Comparison of ENCODE assay signal across 19 cellular contexts in the genomic region with DNA sequence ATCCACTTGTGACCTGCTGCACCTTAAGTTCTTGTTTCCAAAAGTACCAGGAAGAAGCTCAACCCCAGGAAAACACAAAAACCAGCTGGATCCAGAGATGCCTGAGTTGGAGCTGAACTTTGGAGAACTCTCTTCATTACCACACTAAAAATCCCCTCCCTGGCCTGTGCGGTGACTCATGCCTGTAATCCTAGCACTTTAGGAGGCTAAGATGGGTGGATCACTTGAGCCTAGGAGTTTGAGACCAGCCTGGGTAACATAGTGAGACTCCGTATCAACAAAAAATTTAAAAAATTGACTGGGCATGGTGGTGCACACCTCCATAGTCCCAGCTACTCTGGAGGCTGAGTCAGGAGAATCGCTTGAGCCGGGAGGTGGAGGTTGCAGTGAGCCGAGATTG. TPM values are rescaled to one million over a fixed set of nuclear protein-coding genes. Genes with fewer than 3 reads are reported as not detected.
DNase-seq lines count a peak whose midpoint lies in the region; ATAC-seq and TF ChIP-seq lines count a peak whose summit lies in the region.
"Had no signal": no experiment of that assay in that cellular context is flagged by ENCODE, and none has a peak within 500 bp of the region (broad histone marks: within the 10 kb centered on the region; RNA-seq: fewer than 3 reads in every experiment).

No MANE protein-coding gene starts in this region.

- DNase-seq in HT1080 (ENCODE audit: low read depth) (peak; percentile 60), fibroblast of the aortic adventitia (ENCODE audit: low read depth) (peak; percentile 63), sciatic nerve (ENCODE audit: low spot score) (no peak)
- no peak for DNase-seq in activated T-cell treated with anti-CD3 and anti-CD28 coated beads, Interleukin-2, amount 50 U/mL, for 24 hours
- no peak for DNase-seq in naive thymus-derived CD4-positive, alpha-beta T cell
- no peak for DNase-seq in stimulated activated effector memory CD8-positive, alpha-beta T cell treated with anti-CD3 and anti-CD28 coated beads, Interleukin-12 subunit alpha, Interleukin-12 subunit beta, amount 100 ng/mL, for 72 hours (ENCODE audit: low spot score in 2 of 2)
- DNase-seq: activated B cell treated with CpG ODN at 0.5 μM for 24 hours, Calu3, erythroblast, heart right ventricle, mesendoderm, SHP77 treated with DMSO at 0.1 percent for 48 hours, T-helper 17 cell had no signal

- no peak overlapping the region for H3K4me3 ChIP-seq in fibroblast of the aortic adventitia (ENCODE audit: low read depth, low read length)
- no peak overlapping the region for H3K4me3 ChIP-seq in naive thymus-derived CD4-positive, alpha-beta T cell (ENCODE audit: low read length)
- H3K4me3 ChIP-seq: heart right ventricle had no signal

- H3K27me3 Mint-ChIP-seq in activated T-cell treated with anti-CD3 and anti-CD28 coated beads, Interleukin-2, amount 50 U/mL, for 24 hours, result peaks cover 10% of the 10 kb centered on the region
- H3K27me3 Mint-ChIP-seq in naive thymus-derived CD4-positive, alpha-beta T cell, result peaks cover 0 to 9% (median 0%) of the 10 kb centered on the region in 5 donors

- H3K27ac ChIP-seq in naive thymus-derived CD4-positive, alpha-beta T cell (ENCODE audit: low read depth, low read length), result no peak overlapping the region
- H3K27ac ChIP-seq: heart right ventricle had no signal

- H3K36me3 Mint-ChIP-seq in activated T-cell treated with anti-CD3 and anti-CD28 coated beads, Interleukin-2, amount 50 U/mL, for 24 hours (ENCODE audit: low read depth), result no peaks in the 10 kb centered on the region
- no peaks in the 10 kb centered on the region for H3K36me3 Mint-ChIP-seq in naive thymus-derived CD4-positive, alpha-beta T cell
- H3K36me3 Mint-ChIP-seq in stimulated activated effector memory CD8-positive, alpha-beta T cell treated with anti-CD3 and anti-CD28 coated beads, Interleukin-12 subunit alpha, Interleukin-12 subunit beta, amount 100 ng/mL, for 72 hours, result no peaks in the 10 kb centered on the region
- H3K36me3 Mint-ChIP-seq: activated naive CD8-positive, alpha-beta T cell had no signal

- peak; percentile 21; the same call in 2 of the 3 replicates for ATAC-seq in SK-N-SH treated with all-trans-retinoic acid at 6 μM for 48 hours
- peak; percentile 52 for ATAC-seq in sciatic nerve
- no peak for ATAC-seq in naive thymus-derived CD4-positive, alpha-beta T cell
- ATAC-seq in stimulated activated effector memory CD8-positive, alpha-beta T cell treated with anti-CD3 and anti-CD28 coated beads, Interleukin-12 subunit alpha, Interleukin-12 subunit beta, amount 100 ng/mL, for 72 hours, result no peak
- ATAC-seq: heart right ventricle, T-helper 17 cell had no signal

- no peaks in the 10 kb centered on the region for H3K27me3 ChIP-seq in naive thymus-derived CD4-positive, alpha-beta T cell (ENCODE audit: control insufficient read depth in 2 of 2, insufficient read depth in 2 of 2, low read length in 2 of 2)

- POLR2A ChIA-PET in naive thymus-derived CD4-positive, alpha-beta T cell (lab: Charles Lee), result no interaction called here

- TF ChIP-seq CTCF in fibroblast of the aortic adventitia (IDR thresholded peaks at IDR 0.05; ENCODE audit: insufficient read depth, low read length), result no peak

- CTCF ChIA-PET in naive thymus-derived CD4-positive, alpha-beta T cell (lab: Charles Lee), result no interaction called here

- H3K4me1 ChIP-seq in naive thymus-derived CD4-positive, alpha-beta T cell (ENCODE audit: control insufficient read depth in 2 of 2, insufficient read depth in 2 of 2, low read length in 2 of 2), result no peaks in the 10 kb centered on the region
- H3K4me1 ChIP-seq: heart right ventricle had no signal

- intact Hi-C loops in sciatic nerve (cut with DNase I), result no loop called here
- intact Hi-C loops in naive thymus-derived CD4-positive, alpha-beta T cell (cut with micrococcal nuclease), result loop anchor here in 1 of 2 donors (10.0 kb wide), 1 partner anchor 98 kb away; no protein-coding TSS in a partner anchor

- no peak overlapping the region for H3K27ac Mint-ChIP-seq in activated T-cell treated with anti-CD3 and anti-CD28 coated beads, Interleukin-2, amount 50 U/mL, for 24 hours
- no peak overlapping the region for H3K27ac Mint-ChIP-seq in naive thymus-derived CD4-positive, alpha-beta T cell
- no peak overlapping the region for H3K27ac Mint-ChIP-seq in stimulated activated effector memory CD8-positive, alpha-beta T cell treated with anti-CD3 and anti-CD28 coated beads, Interleukin-12 subunit alpha, Interleukin-12 subunit beta, amount 100 ng/mL, for 72 hours
- H3K27ac Mint-ChIP-seq: activated B cell treated with CpG ODN at 0.5 μM for 24 hours; activated naive CD8-positive, alpha-beta T cell; activated T-helper 1 cell treated with anti-CD3 and anti-CD28 coated beads, Interleukin-12 subunit alpha, Interleukin-12 subunit beta, Interleukin-2, Interleukin-4 antibody, amounts not matched to agents 30 ng/mL and 10 ng/mL and 1 ng/mL, durations not matched to agents 14 hours and 24 hours and 36 hours; T-helper 17 cell had no signal

- H3K9me3 ChIP-seq in naive thymus-derived CD4-positive, alpha-beta T cell (ENCODE audit: control insufficient read depth in 2 of 3, low read length in 3 of 3), result no peaks in the 10 kb centered on the region
- H3K9me3 ChIP-seq: heart right ventricle had no signal

- no peak overlapping the region for H3K4me3 Mint-ChIP-seq in activated T-cell treated with anti-CD3 and anti-CD28 coated beads, Interleukin-2, amount 50 U/mL, for 24 hours
- no peak overlapping the region for H3K4me3 Mint-ChIP-seq in naive thymus-derived CD4-positive, alpha-beta T cell
- H3K4me3 Mint-ChIP-seq in stimulated activated effector memory CD8-positive, alpha-beta T cell treated with anti-CD3 and anti-CD28 coated beads, Interleukin-12 subunit alpha, Interleukin-12 subunit beta, amount 100 ng/mL, for 72 hours, result no peak overlapping the region
- H3K4me3 Mint-ChIP-seq: activated B cell treated with CpG ODN at 0.5 μM for 24 hours; activated naive CD8-positive, alpha-beta T cell; activated T-helper 1 cell treated with anti-CD3 and anti-CD28 coated beads, Interleukin-12 subunit alpha, Interleukin-12 subunit beta, Interleukin-2, Interleukin-4 antibody, amounts not matched to agents 30 ng/mL and 10 ng/mL and 1 ng/mL, durations not matched to agents 14 hours and 24 hours and 36 hours; T-helper 17 cell had no signal

- no peaks in the 10 kb centered on the region for H3K4me1 Mint-ChIP-seq in activated T-cell treated with anti-CD3 and anti-CD28 coated beads, Interleukin-2, amount 50 U/mL, for 24 hours (ENCODE audit: low read depth)
- H3K4me1 Mint-ChIP-seq in naive thymus-derived CD4-positive, alpha-beta T cell, result no peaks in the 10 kb centered on the region
- H3K4me1 Mint-ChIP-seq in stimulated activated effector memory CD8-positive, alpha-beta T cell treated with anti-CD3 and anti-CD28 coated beads, Interleukin-12 subunit alpha, Interleukin-12 subunit beta, amount 100 ng/mL, for 72 hours, result no peaks in the 10 kb centered on the region
- H3K4me1 Mint-ChIP-seq: activated B cell treated with CpG ODN at 0.5 μM for 24 hours had no signal

- H3K9me3 Mint-ChIP-seq in activated T-cell treated with anti-CD3 and anti-CD28 coated beads, Interleukin-2, amount 50 U/mL, for 24 hours, result no peaks in the 10 kb centered on the region
- peaks cover 0 to 3% (median 0%) of the 10 kb centered on the region in 11 donors for H3K9me3 Mint-ChIP-seq in naive thymus-derived CD4-positive, alpha-beta T cell
- H3K9me3 Mint-ChIP-seq in stimulated activated effector memory CD8-positive, alpha-beta T cell treated with anti-CD3 and anti-CD28 coated beads, Interleukin-12 subunit alpha, Interleukin-12 subunit beta, amount 100 ng/mL, for 72 hours, result no peaks in the 10 kb centered on the region
- H3K9me3 Mint-ChIP-seq: activated B cell treated with CpG ODN at 0.5 μM for 24 hours; activated T-helper 1 cell treated with anti-CD3 and anti-CD28 coated beads, Interleukin-12 subunit alpha, Interleukin-12 subunit beta, Interleukin-2, Interleukin-4 antibody, amounts not matched to agents 30 ng/mL and 10 ng/mL and 1 ng/mL, durations not matched to agents 14 hours and 24 hours and 36 hours had no signal

- H3K36me3 ChIP-seq in naive thymus-derived CD4-positive, alpha-beta T cell (ENCODE audit: control insufficient read depth in 2 of 3, insufficient read depth in 3 of 3, low read length in 3 of 3), result no peaks in the 10 kb centered on the region
- H3K36me3 ChIP-seq: heart right ventricle had no signal

TF ChIP-seq in SK-N-SH treated with all-trans-retinoic acid at 6 μM for 48 hours, 23 proteins besides CTCF, POLR2A, EP300 and RAD21 (continues in another document):
- TF ChIP-seq CSRNP3 (CRISPR knock-in tag; IDR thresholded peaks at IDR 0.05) (no peak), CSDC2 (CRISPR knock-in tag; IDR thresholded peaks at IDR 0.05) (no peak), ZC3H10 (CRISPR knock-in tag; IDR thresholded peaks at IDR 0.05) (no peak), GLIS3 (CRISPR knock-in tag; IDR thresholded peaks at IDR 0.05) (no peak)

RNA-seq across cellular contexts. Expression of gene MAP1LC3C, which starts 6.2 kb away (rescaled TPM):
- 0.10 TPM in 1 of 2 replicates, not detected in the other for total RNA-seq in HT1080 (2014; rRNA removed; shearing (Covaris generic))
- polyA plus RNA-seq in HT1080 (2015; cell fraction: cytosol; rRNA removed), result not detected in 2 replicates
- polyA plus RNA-seq in HT1080 (2015; cell fraction: nucleus; rRNA removed), result not detected in 2 replicates
- 0.09 TPM in 1 of 2 replicates, not detected in the other for total RNA-seq in fibroblast of the aortic adventitia (ENCODE audit: low replicate concordance)
- 2.0 TPM for total RNA-seq in sciatic nerve
- not detected for total RNA-seq in naive thymus-derived CD4-positive, alpha-beta T cell
- not detected for polyA plus RNA-seq in naive thymus-derived CD4-positive, alpha-beta T cell
- total RNA-seq: activated B cell treated with CpG ODN at 0.5 μM for 24 hours; activated T-helper 1 cell treated with anti-CD3 and anti-CD28 coated beads, Interleukin-12 subunit alpha, Interleukin-12 subunit beta, Interleukin-2, Interleukin-4 antibody, amounts not matched to agents 30 ng/mL and 10 ng/mL and 1 ng/mL, durations not matched to agents 14 hours and 24 hours and 36 hours; Calu3; T-helper 17 cell had no signal

RNA-seq across cellular contexts. Expression of gene BECN2, which starts 35.2 kb away (rescaled TPM):
- total RNA-seq in HT1080 (2014; rRNA removed; shearing (Covaris generic)), result not detected in 2 replicates
- not detected in 2 replicates for polyA plus RNA-seq in HT1080 (2015; cell fraction: cytosol; rRNA removed)
- not detected in 2 replicates for polyA plus RNA-seq in HT1080 (2015; cell fraction: nucleus; rRNA removed)
- not detected in 2 replicates for total RNA-seq in fibroblast of the aortic adventitia (ENCODE audit: low replicate concordance)
- total RNA-seq in sciatic nerve, result not detected
- total RNA-seq in naive thymus-derived CD4-positive, alpha-beta T cell, result not detected
- polyA plus RNA-seq in naive thymus-derived CD4-positive, alpha-beta T cell, result not detected
- total RNA-seq: activated B cell treated with CpG ODN at 0.5 μM for 24 hours; activated T-helper 1 cell treated with anti-CD3 and anti-CD28 coated beads, Interleukin-12 subunit alpha, Interleukin-12 subunit beta, Interleukin-2, Interleukin-4 antibody, amounts not matched to agents 30 ng/mL and 10 ng/mL and 1 ng/mL, durations not matched to agents 14 hours and 24 hours and 36 hours; Calu3; dermis microvascular lymphatic vessel endothelial cell; G401; heart right ventricle; T-helper 17 cell had no signal
- polyA plus RNA-seq: BJ, heart right ventricle had no signal

Comparison
In these comparisons a context has a peak if more than half of its experiments do, and no peak if none do; other contexts are left out.
1. DNase-seq: peak in HT1080 (single experiment) and fibroblast of the aortic adventitia (single experiment); none in sciatic nerve (single experiment), activated T-cell treated with anti-CD3 and anti-CD28 coated beads, Interleukin-2, amount 50 U/mL, for 24 hours (single experiment), naive thymus-derived CD4-positive, alpha-beta T cell (0 of 9) and stimulated activated effector memory CD8-positive, alpha-beta T cell treated with anti-CD3 and anti-CD28 coated beads, Interleukin-12 subunit alpha, Interleukin-12 subunit beta, amount 100 ng/mL, for 72 hours (0 of 2).
2. ATAC-seq: peak in SK-N-SH treated with all-trans-retinoic acid at 6 μM for 48 hours (single experiment) and sciatic nerve (single experiment); none in naive thymus-derived CD4-positive, alpha-beta T cell (single experiment) and stimulated activated effector memory CD8-positive, alpha-beta T cell treated with anti-CD3 and anti-CD28 coated beads, Interleukin-12 subunit alpha, Interleukin-12 subunit beta, amount 100 ng/mL, for 72 hours (single experiment).